Comparison of ENCODE assay signal across 25 cellular contexts in the genomic region with DNA sequence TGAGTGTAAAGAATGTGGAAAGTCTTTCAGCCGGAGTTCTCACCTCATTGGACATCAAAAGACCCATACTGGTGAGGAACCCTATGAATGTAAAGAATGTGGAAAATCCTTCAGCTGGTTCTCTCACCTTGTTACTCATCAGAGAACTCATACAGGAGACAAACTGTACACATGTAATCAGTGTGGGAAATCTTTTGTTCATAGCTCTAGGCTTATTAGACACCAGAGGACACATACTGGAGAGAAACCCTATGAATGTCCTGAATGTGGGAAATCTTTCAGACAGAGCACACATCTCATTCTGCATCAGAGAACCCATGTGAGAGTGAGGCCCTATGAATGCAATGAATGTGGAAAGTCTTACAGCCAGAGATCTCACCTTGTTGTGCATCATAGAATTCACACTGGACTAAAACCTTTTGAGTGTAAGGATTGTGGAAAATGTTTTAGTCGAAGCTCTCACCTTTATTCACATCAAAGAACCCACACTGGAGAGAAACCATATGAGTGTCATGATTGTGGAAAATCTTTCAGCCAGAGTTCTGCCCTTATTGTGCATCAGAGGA. TPM values are rescaled to one million over a fixed set of nuclear protein-coding genes. Genes with fewer than 3 reads are reported as not detected.
DNase-seq lines count a peak whose midpoint lies in the region; ATAC-seq and TF ChIP-seq lines count a peak whose summit lies in the region.
"Had no signal": no experiment of that assay in that cellular context is flagged by ENCODE, and none has a peak within 500 bp of the region (broad histone marks: within the 10 kb centered on the region; RNA-seq: fewer than 3 reads in every experiment).

No MANE protein-coding gene starts in this region.

- DNase-seq in choroid plexus epithelial cell (ENCODE audit: low read depth), result peak; percentile 6
- no peak for DNase-seq in naive thymus-derived CD4-positive, alpha-beta T cell
- no peak for DNase-seq in stimulated activated CD4-positive, alpha-beta T cell treated with anti-CD3 and anti-CD28 coated beads, Interleukin-2, amount 100 ng/mL, for 24 hours
- DNase-seq in activated naive CD4-positive, alpha-beta T cell treated with anti-CD3 and anti-CD28 coated beads for 36 hours, result no peak
- DNase-seq in PC-3, result no peak
- DNase-seq: activated CD4-positive, alpha-beta T cell treated with anti-CD3 and anti-CD28 coated beads, Interleukin-2, amount 50 U/mL, for 48 hours; activated naive CD4-positive, alpha-beta T cell treated with anti-CD3 and anti-CD28 coated beads, Interleukin-2, amount 50 U/mL, for 16 hours; Calu3; DMS79 treated with DMSO at 0.1 percent for 48 hours; hypothalamus; left lung; midbrain; natural killer cell; NCI-H1105; NCI-H1930; NCI-H2227 treated with DMSO at 0.1 percent for 48 hours; NCI-H69; upper lobe of left lung had no signal

- no peak overlapping the region for H3K4me3 Mint-ChIP-seq in naive thymus-derived CD4-positive, alpha-beta T cell
- no peak overlapping the region for H3K4me3 Mint-ChIP-seq in activated naive CD4-positive, alpha-beta T cell treated with anti-CD3 and anti-CD28 coated beads for 36 hours
- H3K4me3 Mint-ChIP-seq: activated T-helper 1 cell treated with anti-CD3 and anti-CD28 coated beads, Interleukin-12 subunit alpha, Interleukin-12 subunit beta, Interleukin-2, Interleukin-4 antibody, amounts not matched to agents 30 ng/mL and 10 ng/mL and 1 ng/mL, durations not matched to agents 14 hours and 24 hours and 36 hours; natural killer cell had no signal

- H3K9me3 Mint-ChIP-seq in naive thymus-derived CD4-positive, alpha-beta T cell, result peaks cover 7 to 100% (median 88%) of the 10 kb centered on the region in 11 donors
- H3K9me3 Mint-ChIP-seq in activated naive CD4-positive, alpha-beta T cell treated with anti-CD3 and anti-CD28 coated beads for 36 hours, result peaks cover 77% of the 10 kb centered on the region

- H3K36me3 ChIP-seq in BLaER1 treated with 17β-estradiol and CSF1 and Interleukin-3, amounts not matched to agents 10 nM and 100 nM, result peaks cover 80 to 95% (median 90%) of the 10 kb centered on the region in 11 experiments
- peaks cover 0 to 61% of the 10 kb centered on the region in 2 experiments; a peak in 2 of 3 replicates for H3K36me3 ChIP-seq in HEK293 (ENCODE audit: control insufficient read depth in 2 of 2, insufficient read depth in 1 of 2, low read length in 2 of 2)
- peaks cover 21 to 61% (median 27%) of the 10 kb centered on the region in 3 experiments for H3K36me3 ChIP-seq in naive thymus-derived CD4-positive, alpha-beta T cell (ENCODE audit: control insufficient read depth in 2 of 3, insufficient read depth in 3 of 3, low read length in 3 of 3)
- H3K36me3 ChIP-seq in PC-3 (ENCODE audit: low read depth, low read length), result peaks cover 71% of the 10 kb centered on the region

- peaks cover 0 to 1% (median 0%) of the 10 kb centered on the region in 7 donors for H3K4me1 Mint-ChIP-seq in naive thymus-derived CD4-positive, alpha-beta T cell
- H3K4me1 Mint-ChIP-seq in activated naive CD4-positive, alpha-beta T cell treated with anti-CD3 and anti-CD28 coated beads for 36 hours (ENCODE audit: low read depth), result no peaks in the 10 kb centered on the region
- H3K4me1 Mint-ChIP-seq: natural killer cell had no signal

- H2AFZ ChIP-seq in PC-3 (ENCODE audit: low read length), result no peak overlapping the region

- no peak overlapping the region for H3K9ac ChIP-seq in BLaER1 treated with 17β-estradiol and CSF1 and Interleukin-3, amounts not matched to agents 10 nM and 100 nM
- no peak overlapping the region for H3K9ac ChIP-seq in PC-3 (ENCODE audit: low read length)

- no peaks in the 10 kb centered on the region for H3K79me2 ChIP-seq in PC-3 (ENCODE audit: low read length)

- intact Hi-C loops in naive thymus-derived CD4-positive, alpha-beta T cell (cut with micrococcal nuclease), result no loop called here
- intact Hi-C loops in activated naive CD4-positive, alpha-beta T cell treated with anti-CD3 and anti-CD28 coated beads for 36 hours (cut with micrococcal nuclease), result no loop called here
- intact Hi-C loops in PC-3 (cut with micrococcal nuclease), result no loop called here

- no TSS peak for BruUV-seq in PC-3 (replicated peaks; lab: Mats Ljungman, UMichigan)

- H3K9me2 ChIP-seq in PC-3 (replicated peaks; ENCODE audit: low read length), result no peaks in the 10 kb centered on the region

- ATAC-seq in naive thymus-derived CD4-positive, alpha-beta T cell, result no peak
- no peak for ATAC-seq in GM21423 (IDR thresholded peaks at IDR 0.05; ENCODE audit: unreplicated experiment)
- no peak for ATAC-seq in PC-3
- ATAC-seq: left lung, natural killer cell had no signal

- POLR2A ChIA-PET in HEK293 (lab: Yijun Ruan, JAX) (no interaction called here), PC-3 (lab: Charles Lee; ENCODE audit: unreplicated experiment) (no interaction called here)
- POLR2A ChIA-PET in naive thymus-derived CD4-positive, alpha-beta T cell (lab: Charles Lee), result interaction anchor here (0.8 kb wide), 1 partner anchor 25 kb away, joined by 4 read pairs; a partner anchor contains a TSS

- peaks cover 61 to 91% (median 77%) of the 10 kb centered on the region in 5 donors for H3K36me3 Mint-ChIP-seq in naive thymus-derived CD4-positive, alpha-beta T cell
- peaks cover 75% of the 10 kb centered on the region for H3K36me3 Mint-ChIP-seq in activated naive CD4-positive, alpha-beta T cell treated with anti-CD3 and anti-CD28 coated beads for 36 hours (ENCODE audit: low read depth)

- no peaks in the 10 kb centered on the region for H4K20me1 ChIP-seq in BLaER1 treated with 17β-estradiol and CSF1 and Interleukin-3, amounts not matched to agents 10 nM and 100 nM
- H4K20me1 ChIP-seq in PC-3 (ENCODE audit: low read length), result no peaks in the 10 kb centered on the region

- no peaks in the 10 kb centered on the region for H3F3A ChIP-seq in PC-3 (ENCODE audit: low read length, unreplicated experiment)

- CTCF ChIA-PET in HEK293 (lab: Yijun Ruan, JAX) (no interaction called here), PC-3 (lab: Charles Lee) (no interaction called here)
- CTCF ChIA-PET in naive thymus-derived CD4-positive, alpha-beta T cell (lab: Charles Lee), result no interaction called here
- CTCF ChIA-PET in activated naive CD4-positive, alpha-beta T cell treated with anti-CD3 and anti-CD28 coated beads for 36 hours (lab: Charles Lee), result no interaction called here

- no peak overlapping the region for H3K27ac ChIP-seq in BLaER1 treated with 17β-estradiol and CSF1 and Interleukin-3, amounts not matched to agents 10 nM and 100 nM
- H3K27ac ChIP-seq in HEK293 (ENCODE audit: extremely low read depth, low read depth, low read length), result no peak overlapping the region
- H3K27ac ChIP-seq in naive thymus-derived CD4-positive, alpha-beta T cell (ENCODE audit: low read depth, low read length), result no peak overlapping the region
- no peak overlapping the region for H3K27ac ChIP-seq in PC-3 (ENCODE audit: low read length)
- H3K27ac ChIP-seq: cardiac muscle cell, left lung, RWPE1, upper lobe of left lung had no signal

- peaks cover 100% of the 10 kb centered on the region in 11 experiments for H3K9me3 ChIP-seq in BLaER1 treated with 17β-estradiol and CSF1 and Interleukin-3, amounts not matched to agents 10 nM and 100 nM (replicated peaks in 1 of 11)
- H3K9me3 ChIP-seq in HEK293 (ENCODE audit: control insufficient read depth, insufficient read depth, low read depth, low read length), result no peaks in the 10 kb centered on the region
- peaks cover 28 to 93% (median 56%) of the 10 kb centered on the region in 3 experiments for H3K9me3 ChIP-seq in naive thymus-derived CD4-positive, alpha-beta T cell (ENCODE audit: control insufficient read depth in 2 of 3, low read length in 3 of 3)
- H3K9me3 ChIP-seq in PC-3 (ENCODE audit: low read length), result peaks cover 69% of the 10 kb centered on the region

- peaks cover 0 to under 1% (median 0%) of the 10 kb centered on the region in 10 experiments; a peak in 2 of 20 replicates for H3K4me1 ChIP-seq in BLaER1 treated with 17β-estradiol and CSF1 and Interleukin-3, amounts not matched to agents 10 nM and 100 nM
- H3K4me1 ChIP-seq in HEK293 (ENCODE audit: control insufficient read depth, insufficient read depth, low read length) (no peaks in the 10 kb centered on the region), PC-3 (ENCODE audit: insufficient read depth, low read length) (no peaks in the 10 kb centered on the region)
- no peaks in the 10 kb centered on the region for H3K4me1 ChIP-seq in naive thymus-derived CD4-positive, alpha-beta T cell (ENCODE audit: control insufficient read depth in 2 of 2, insufficient read depth in 2 of 2, low read length in 2 of 2)
- H3K4me1 ChIP-seq: left lung, upper lobe of left lung had no signal

- no peaks in the 10 kb centered on the region for H3K27me3 Mint-ChIP-seq in naive thymus-derived CD4-positive, alpha-beta T cell
- no peaks in the 10 kb centered on the region for H3K27me3 Mint-ChIP-seq in activated naive CD4-positive, alpha-beta T cell treated with anti-CD3 and anti-CD28 coated beads for 36 hours (ENCODE audit: low read depth)
- H3K27me3 Mint-ChIP-seq: IgD-negative memory B cell had no signal

- no peak overlapping the region for H3K27ac Mint-ChIP-seq in naive thymus-derived CD4-positive, alpha-beta T cell
- no peak overlapping the region for H3K27ac Mint-ChIP-seq in activated naive CD4-positive, alpha-beta T cell treated with anti-CD3 and anti-CD28 coated beads for 36 hours
- H3K27ac Mint-ChIP-seq: activated T-helper 1 cell treated with anti-CD3 and anti-CD28 coated beads, Interleukin-12 subunit alpha, Interleukin-12 subunit beta, Interleukin-2, Interleukin-4 antibody, amounts not matched to agents 30 ng/mL and 10 ng/mL and 1 ng/mL, durations not matched to agents 14 hours and 24 hours and 36 hours; IgD-negative memory B cell; natural killer cell had no signal

- no peak overlapping the region for H3K4me2 ChIP-seq in BLaER1 treated with 17β-estradiol and CSF1 and Interleukin-3, amounts not matched to agents 10 nM and 100 nM
- H3K4me2 ChIP-seq in PC-3 (ENCODE audit: low read length), result no peak overlapping the region

- H3K4me3 ChIP-seq in BLaER1 treated with 17β-estradiol and CSF1 and Interleukin-3, amounts not matched to agents 10 nM and 100 nM, result peak overlapping the region; percentile 5 to 46 (median 22); a peak in 10 of 20 replicates
- H3K4me3 ChIP-seq in HEK293 (ENCODE audit: low read depth, low read length) (no peak overlapping the region), choroid plexus epithelial cell (ENCODE audit: low read depth, low read length) (no peak overlapping the region), PC-3 (ENCODE audit: low read length) (no peak overlapping the region; the same call in 1 of the 2 replicates)
- peak overlapping the region; percentile 3 for H3K4me3 ChIP-seq in naive thymus-derived CD4-positive, alpha-beta T cell (ENCODE audit: low read length)
- H3K4me3 ChIP-seq: cardiac muscle cell, left lung, upper lobe of left lung had no signal

- no peaks in the 10 kb centered on the region; a peak in 1 of 22 replicates for H3K27me3 ChIP-seq in BLaER1 treated with 17β-estradiol and CSF1 and Interleukin-3, amounts not matched to agents 10 nM and 100 nM
- no peaks in the 10 kb centered on the region for H3K27me3 ChIP-seq in naive thymus-derived CD4-positive, alpha-beta T cell (ENCODE audit: control insufficient read depth in 2 of 2, insufficient read depth in 2 of 2, low read length in 2 of 2)
- no peaks in the 10 kb centered on the region for H3K27me3 ChIP-seq in PC-3 (ENCODE audit: low read length)
- H3K27me3 ChIP-seq: cardiac muscle cell, left lung, upper lobe of left lung had no signal

- TF ChIP-seq CTCF in HEK293 (tag by site-specific recombination; IDR thresholded peaks at IDR 0.05), result no peak
- no peak for TF ChIP-seq CTCF in choroid plexus epithelial cell (conservative IDR thresholded peaks at IDR 0.05; ENCODE audit: low read depth, low read length)
- no peak for TF ChIP-seq CTCF in PC-3 (conservative IDR thresholded peaks at IDR 0.05; ENCODE audit: low read depth, low read length)

RNA-seq across cellular contexts. Expression of a gene that starts 25.1 kb away (rescaled TPM):
- 10 to 100 TPM; 13.6 to 38.6 (median 18.6) TPM for total RNA-seq in naive thymus-derived CD4-positive, alpha-beta T cell
- polyA plus RNA-seq in naive thymus-derived CD4-positive, alpha-beta T cell, result 10 to 100 TPM; 18.2 to 29.0 TPM
- total RNA-seq in activated naive CD4-positive, alpha-beta T cell treated with anti-CD3 and anti-CD28 coated beads for 36 hours, result 1 to 10 TPM; 8.4 to 9.1 TPM
- total RNA-seq in PC-3 (2014; rRNA removed), result 0.40 and 1.1 TPM in 2 replicates

RNA-seq across cellular contexts. Expression of a gene that starts 25.8 kb away (rescaled TPM):
- total RNA-seq in naive thymus-derived CD4-positive, alpha-beta T cell, result 10 to 100 TPM in 4 of 5 experiments, 1 to 10 TPM in 1; 5.2 to 35.0 (median 29.2) TPM
- 10 to 100 TPM; 13.7 to 14.5 TPM for polyA plus RNA-seq in naive thymus-derived CD4-positive, alpha-beta T cell
- total RNA-seq in activated naive CD4-positive, alpha-beta T cell treated with anti-CD3 and anti-CD28 coated beads for 36 hours, result 1 to 10 TPM; 4.9 to 6.0 TPM
- 1.9 and 2.0 TPM in 2 replicates for total RNA-seq in PC-3 (2014; rRNA removed)

RNA-seq across cellular contexts. Expression of a gene that starts 26.1 kb away (rescaled TPM):
- total RNA-seq in naive thymus-derived CD4-positive, alpha-beta T cell, result 1 to 10 TPM; 2.4 to 7.9 (median 6.6) TPM
- under 1 TPM; 0.56 to 0.89 TPM for polyA plus RNA-seq in naive thymus-derived CD4-positive, alpha-beta T cell
- 1 to 10 TPM; 1.1 to 1.2 TPM for total RNA-seq in activated naive CD4-positive, alpha-beta T cell treated with anti-CD3 and anti-CD28 coated beads for 36 hours
- total RNA-seq in PC-3 (2014; rRNA removed), result 0.86 and 0.98 TPM in 2 replicates

Comparison
In these comparisons a context has a peak if more than half of its experiments do, and no peak if none do; other contexts are left out.
1. H3K4me3 ChIP-seq: peak in BLaER1 treated with 17β-estradiol and CSF1 and Interleukin-3, amounts not matched to agents 10 nM and 100 nM (10 of 10) and naive thymus-derived CD4-positive, alpha-beta T cell (single experiment); none in HEK293 (single experiment), choroid plexus epithelial cell (single experiment) and PC-3 (single experiment).